Comparison of ENCODE assay signal across 1 cellular context in the genomic region with DNA sequence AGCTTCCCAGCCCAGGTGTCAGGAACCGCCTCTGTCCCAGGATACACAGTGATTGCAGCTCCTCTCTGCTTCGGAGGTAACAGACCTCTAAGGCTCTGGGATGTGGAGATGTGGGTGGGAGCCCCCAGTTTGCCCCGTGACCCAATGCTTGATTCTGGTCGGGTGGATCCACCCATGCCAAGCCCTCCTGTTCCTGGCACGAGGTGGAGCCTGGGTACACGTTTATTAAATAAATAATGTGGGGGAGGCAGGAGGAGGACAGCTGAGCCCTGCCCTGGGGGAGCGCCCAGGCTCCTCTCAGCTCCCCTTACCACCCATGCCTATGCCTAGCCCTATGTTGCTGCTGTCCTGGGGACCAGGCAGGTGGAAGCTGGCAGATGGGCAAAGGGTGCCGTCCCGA.
TF ChIP-seq lines count a peak whose summit lies in the region.

No MANE protein-coding gene starts in this region.

TF ChIP-seq in IMR-90, 13 proteins besides CTCF, POLR2A, EP300 and RAD21 (continued from another document):
- TF ChIP-seq, protein P1, sequence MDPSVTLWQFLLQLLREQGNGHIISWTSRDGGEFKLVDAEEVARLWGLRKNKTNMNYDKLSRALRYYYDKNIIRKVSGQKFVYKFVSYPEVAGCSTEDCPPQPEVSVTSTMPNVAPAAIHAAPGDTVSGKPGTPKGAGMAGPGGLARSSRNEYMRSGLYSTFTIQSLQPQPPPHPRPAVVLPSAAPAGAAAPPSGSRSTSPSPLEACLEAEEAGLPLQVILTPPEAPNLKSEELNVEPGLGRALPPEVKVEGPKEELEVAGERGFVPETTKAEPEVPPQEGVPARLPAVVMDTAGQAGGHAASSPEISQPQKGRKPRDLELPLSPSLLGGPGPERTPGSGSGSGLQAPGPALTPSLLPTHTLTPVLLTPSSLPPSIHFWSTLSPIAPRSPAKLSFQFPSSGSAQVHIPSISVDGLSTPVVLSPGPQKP (IDR thresholded peaks at IDR 0.05; ENCODE audit: borderline replicate concordance, low read depth, low read length): no peak
- no peak for TF ChIP-seq MAZ (IDR thresholded peaks at IDR 0.05; ENCODE audit: borderline replicate concordance, low read depth, low read length)
- TF ChIP-seq NFE2L2 (IDR thresholded peaks at IDR 0.05; ENCODE audit: low read depth, low read length): no peak
- no peak for TF ChIP-seq MAFK (IDR thresholded peaks at IDR 0.05; ENCODE audit: low read depth, low read length)
- TF ChIP-seq MXI1 (IDR thresholded peaks at IDR 0.05; ENCODE audit: borderline replicate concordance, low read depth, low read length): no peak
